In the genomic region with DNA sequence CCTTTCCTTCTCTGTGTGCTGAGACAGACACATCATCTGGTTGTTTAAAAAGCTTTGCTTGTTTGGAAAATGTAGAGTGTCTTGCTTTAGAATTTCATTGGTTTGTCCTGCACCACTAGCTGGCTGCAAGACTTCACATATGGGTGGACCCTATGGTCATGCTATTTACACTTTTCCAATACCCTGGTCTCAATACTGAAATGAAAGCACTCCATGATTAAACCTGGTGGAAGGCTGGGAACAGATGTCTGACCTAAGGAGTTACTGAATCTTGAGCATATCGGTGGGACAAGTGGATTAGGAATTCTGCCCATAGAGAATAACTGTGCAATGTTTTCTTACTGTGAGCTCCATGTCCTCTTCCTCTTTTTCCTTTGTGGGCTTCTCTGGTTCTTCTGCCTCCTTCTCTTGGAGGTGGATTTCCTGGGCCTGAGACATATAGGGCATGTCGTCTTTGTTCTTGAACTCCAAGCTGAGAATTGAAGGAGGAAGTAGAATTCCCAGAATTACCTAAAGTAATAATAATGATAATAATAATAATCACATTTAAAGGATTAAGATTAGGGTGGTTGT, we compare ENCODE assay signal across 25 cellular contexts.
DNase-seq lines count a peak whose midpoint lies in the region; ATAC-seq and TF ChIP-seq lines count a peak whose summit lies in the region.
"Had no signal": no experiment of that assay in that cellular context is flagged by ENCODE, and none has a peak within 500 bp of the region (broad histone marks: within the 10 kb centered on the region; RNA-seq: fewer than 3 reads in every experiment).

No MANE protein-coding gene starts in this region.

- H3K27me3 ChIP-seq in tibial artery: no peaks in the 10 kb centered on the region
- H3K27me3 ChIP-seq: neural progenitor cell had no signal

- no peak overlapping the region for H3K27ac Mint-ChIP-seq in chondrocyte (ENCODE audit: unreplicated experiment)
- H3K27ac Mint-ChIP-seq: activated B cell treated with CpG ODN at 0.5 μM for 24 hours; activated CD4-positive, alpha-beta memory T cell treated with anti-CD3 and anti-CD28 coated beads for 36 hours; activated naive CD4-positive, alpha-beta T cell treated with anti-CD3 and anti-CD28 coated beads, Interleukin-2, amount 50 U/mL, for 24 hours; activated T-helper 17 cell treated with anti-CD3 and anti-CD28 coated beads, Interleukin-2, amount 50 U/mL, for 72 hours; neural progenitor cell had no signal

- peaks cover 1% of the 10 kb centered on the region for H3K36me3 Mint-ChIP-seq in chondrocyte (ENCODE audit: low read depth)
- H3K36me3 Mint-ChIP-seq: activated CD4-positive, alpha-beta memory T cell treated with anti-CD3 and anti-CD28 coated beads for 36 hours; activated naive CD4-positive, alpha-beta T cell treated with anti-CD3 and anti-CD28 coated beads, Interleukin-2, amount 50 U/mL, for 24 hours had no signal

- no peak for DNase-seq in Right ventricle myocardium inferior (ENCODE audit: missing footprints)
- DNase-seq in cardiac septum (ENCODE audit: low spot score): no peak
- DNase-seq in caudate nucleus (lab: John Stamatoyannopoulos, UW): peak in 1 of 61 donors; percentile 58
- DNase-seq in inferior parietal cortex (ENCODE audit: extremely low spot score): peak; percentile 62
- DNase-seq in tibial artery: no peak
- no peak for DNase-seq in chondrocyte (ENCODE audit: low spot score)
- DNase-seq: 8988T; activated B cell treated with CpG ODN at 0.5 μM for 24 hours; activated CD4-positive, alpha-beta memory T cell treated with anti-CD3 and anti-CD28 coated beads for 36 hours; activated CD8-positive, alpha-beta memory T cell treated with anti-CD3 and anti-CD28 coated beads, Interleukin-2, amount 50 U/mL, for 48 hours; AML-193; DMS79; erythroblast; foreskin fibroblast; KG1; NCI-H1694 treated with DMSO at 0.1 percent for 48 hours; NCI-H2171; NCI-H526 treated with DMSO at 0.1 percent for 48 hours had no signal

- TF ChIP-seq CTCF in tibial artery (IDR thresholded peaks at IDR 0.05) (no peak), chondrocyte (IDR thresholded peaks at IDR 0.05) (no peak)

- H3K9me3 Mint-ChIP-seq in chondrocyte (ENCODE audit: low read depth): no peaks in the 10 kb centered on the region
- H3K9me3 Mint-ChIP-seq: activated B cell treated with CpG ODN at 0.5 μM for 24 hours; activated CD4-positive, alpha-beta memory T cell treated with anti-CD3 and anti-CD28 coated beads for 36 hours; activated naive CD4-positive, alpha-beta T cell treated with anti-CD3 and anti-CD28 coated beads, Interleukin-2, amount 50 U/mL, for 24 hours; activated T-helper 17 cell treated with anti-CD3 and anti-CD28 coated beads, Interleukin-2, amount 50 U/mL, for 72 hours; central memory CD8-positive, alpha-beta T cell; neural progenitor cell had no signal

- H3K27ac ChIP-seq in caudate nucleus (ENCODE audit: low read depth, low read length): peak overlapping the region; percentile 37
- H3K27ac ChIP-seq in tibial artery: peak overlapping the region; percentile 70 to 71
- H3K27ac ChIP-seq: neural progenitor cell had no signal

- H3K4me3 Mint-ChIP-seq in chondrocyte (ENCODE audit: unreplicated experiment): no peak overlapping the region
- H3K4me3 Mint-ChIP-seq: activated B cell treated with CpG ODN at 0.5 μM for 24 hours; activated CD4-positive, alpha-beta memory T cell treated with anti-CD3 and anti-CD28 coated beads for 36 hours; activated naive CD4-positive, alpha-beta T cell treated with anti-CD3 and anti-CD28 coated beads, Interleukin-2, amount 50 U/mL, for 24 hours; activated T-helper 17 cell treated with anti-CD3 and anti-CD28 coated beads, Interleukin-2, amount 50 U/mL, for 72 hours; central memory CD8-positive, alpha-beta T cell; neural progenitor cell had no signal

- peaks cover 35% of the 10 kb centered on the region for H3K4me1 Mint-ChIP-seq in chondrocyte (ENCODE audit: low read depth)
- H3K4me1 Mint-ChIP-seq: activated B cell treated with CpG ODN at 0.5 μM for 24 hours; activated naive CD4-positive, alpha-beta T cell treated with anti-CD3 and anti-CD28 coated beads, Interleukin-2, amount 50 U/mL, for 24 hours; activated T-helper 17 cell treated with anti-CD3 and anti-CD28 coated beads, Interleukin-2, amount 50 U/mL, for 72 hours had no signal

- no peaks in the 10 kb centered on the region for H3K9me3 ChIP-seq in tibial artery

- intact Hi-C loops in Right ventricle myocardium inferior (cut with DNase I): loop anchor here (10.0 kb wide), 1 partner anchor 51 kb away; no protein-coding TSS in a partner anchor
- intact Hi-C loops in cardiac septum (cut with DNase I): no loop called here
- intact Hi-C loops in tibial artery (cut with DNase I; ENCODE audit: low total_unique reads): no loop called here

- no peak overlapping the region for H3K4me3 ChIP-seq in tibial artery
- H3K4me3 ChIP-seq: lung, neural progenitor cell had no signal

- H3K36me3 ChIP-seq in tibial artery: no peaks in the 10 kb centered on the region

- peak; percentile 12 for ATAC-seq in Right ventricle myocardium inferior
- ATAC-seq in GM21360 (IDR thresholded peaks at IDR 0.05; ENCODE audit: unreplicated experiment): no peak
- ATAC-seq in GM18861 (IDR thresholded peaks at IDR 0.05; ENCODE audit: unreplicated experiment): no peak
- ATAC-seq: activated T-helper 17 cell treated with anti-CD3 and anti-CD28 coated beads, Interleukin-2, amount 50 U/mL, for 72 hours had no signal

- peaks cover 0 to 38% (median 22%) of the 10 kb centered on the region in 4 donors for H3K4me1 ChIP-seq in tibial artery
- H3K4me1 ChIP-seq: neural progenitor cell had no signal

- H3K27me3 Mint-ChIP-seq in chondrocyte (ENCODE audit: low read depth): no peaks in the 10 kb centered on the region
- H3K27me3 Mint-ChIP-seq: activated CD4-positive, alpha-beta memory T cell treated with anti-CD3 and anti-CD28 coated beads for 36 hours; activated naive CD4-positive, alpha-beta T cell treated with anti-CD3 and anti-CD28 coated beads, Interleukin-2, amount 50 U/mL, for 24 hours; activated T-helper 17 cell treated with anti-CD3 and anti-CD28 coated beads, Interleukin-2, amount 50 U/mL, for 72 hours; central memory CD8-positive, alpha-beta T cell had no signal
